In the genomic region with DNA sequence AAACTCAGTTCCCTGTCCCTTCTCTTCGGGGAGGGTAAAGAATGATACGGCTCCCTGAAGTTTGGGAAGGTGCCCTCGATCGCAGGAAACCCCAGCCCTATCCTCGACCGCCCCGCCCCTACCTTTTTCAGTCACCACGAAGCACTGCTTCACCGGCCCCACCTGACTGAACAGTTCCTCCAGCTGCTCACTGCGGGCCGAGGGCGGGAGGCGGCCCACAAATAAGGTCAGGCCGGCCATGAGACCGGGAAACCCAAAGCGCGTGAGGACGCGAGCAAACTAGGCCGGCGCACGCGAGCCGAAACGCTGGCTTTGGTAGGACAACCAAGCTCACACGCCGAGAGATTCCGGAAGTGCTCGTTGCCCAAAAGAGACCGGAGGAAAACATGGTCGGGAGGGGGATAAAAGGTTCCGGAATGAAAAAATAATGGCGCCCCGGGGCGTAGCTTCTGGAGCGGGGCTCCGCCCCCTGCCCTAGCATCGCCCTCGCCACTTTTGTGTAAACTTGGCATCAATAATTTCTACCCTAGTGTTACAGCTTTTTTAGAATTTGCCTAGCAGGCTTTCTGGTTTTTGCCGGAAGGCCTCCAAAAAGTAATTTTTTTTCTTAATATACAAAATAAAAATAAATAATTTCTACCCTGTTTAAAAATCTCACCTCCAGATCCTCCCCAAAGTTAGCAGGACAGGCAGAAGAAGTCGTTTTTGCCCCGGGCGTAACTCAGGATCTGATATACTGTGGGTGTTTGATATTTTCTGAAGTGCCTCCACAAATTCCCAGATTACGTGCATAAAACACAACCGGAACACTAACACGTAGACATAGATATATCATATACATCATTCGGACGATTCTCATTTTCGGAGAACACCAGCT, we compare ENCODE assay signal across 1 cellular context.
A peak's percentile ranks its signal among the peaks of the same experiment; 100 is the strongest.
TF ChIP-seq lines count a peak whose summit lies in the region.

A gene with protein sequence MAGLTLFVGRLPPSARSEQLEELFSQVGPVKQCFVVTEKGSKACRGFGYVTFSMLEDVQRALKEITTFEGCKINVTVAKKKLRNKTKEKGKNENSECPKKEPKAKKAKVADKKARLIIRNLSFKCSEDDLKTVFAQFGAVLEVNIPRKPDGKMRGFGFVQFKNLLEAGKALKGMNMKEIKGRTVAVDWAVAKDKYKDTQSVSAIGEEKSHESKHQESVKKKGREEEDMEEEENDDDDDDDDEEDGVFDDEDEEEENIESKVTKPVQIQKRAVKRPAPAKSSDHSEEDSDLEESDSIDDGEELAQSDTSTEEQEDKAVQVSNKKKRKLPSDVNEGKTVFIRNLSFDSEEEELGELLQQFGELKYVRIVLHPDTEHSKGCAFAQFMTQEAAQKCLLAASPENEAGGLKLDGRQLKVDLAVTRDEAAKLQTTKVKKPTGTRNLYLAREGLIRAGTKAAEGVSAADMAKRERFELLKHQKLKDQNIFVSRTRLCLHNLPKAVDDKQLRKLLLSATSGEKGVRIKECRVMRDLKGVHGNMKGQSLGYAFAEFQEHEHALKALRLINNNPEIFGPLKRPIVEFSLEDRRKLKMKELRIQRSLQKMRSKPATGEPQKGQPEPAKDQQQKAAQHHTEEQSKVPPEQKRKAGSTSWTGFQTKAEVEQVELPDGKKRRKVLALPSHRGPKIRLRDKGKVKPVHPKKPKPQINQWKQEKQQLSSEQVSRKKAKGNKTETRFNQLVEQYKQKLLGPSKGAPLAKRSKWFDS (minus strand): TSS at position 355 of the 877 bp plus-strand sequence. CDS start 115 bp downstream, at position 240.

TF ChIP-seq in HepG2, 621 proteins besides CTCF, POLR2A, EP300 and RAD21 (continued from another document and continues in another):
- TF ChIP-seq ZC3H4 (CRISPR knock-in tag; IDR thresholded peaks at IDR 0.05; ENCODE audit: borderline replicate concordance) (peak; percentile 74; the same call in 1 of the 2 replicates), CEBPB (IDR thresholded peaks at IDR 0.05; ENCODE audit: borderline replicate concordance, low read depth, low read length) (no peak), TCF12 (IDR thresholded peaks at IDR 0.05) (no peak), TCF12 (CRISPR knock-in tag; IDR thresholded peaks at IDR 0.05) (no peak), PHF5A (CRISPR knock-in tag; IDR thresholded peaks at IDR 0.05; ENCODE audit: low read depth, unreplicated experiment) (peak; percentile 96), SIX4 (CRISPR knock-in tag; IDR thresholded peaks at IDR 0.05) (peak; percentile 87), ZNF605 (CRISPR knock-in tag; IDR thresholded peaks at IDR 0.05) (peak; percentile 99), ZNF329 (CRISPR knock-in tag; IDR thresholded peaks at IDR 0.05; ENCODE audit: low read depth) (peak; percentile 92), ZNF678 (CRISPR knock-in tag; IDR thresholded peaks at IDR 0.05) (peak; percentile 98; the same call in 1 of the 2 replicates), SRSF4 (IDR thresholded peaks at IDR 0.05; ENCODE audit: low read depth, low read length, poor library complexity, severe bottlenecking) (no peak), U2AF2 (IDR thresholded peaks at IDR 0.05; ENCODE audit: low read depth, low read length) (no peak), KDM5B (CRISPR knock-in tag; IDR thresholded peaks at IDR 0.05; ENCODE audit: borderline replicate concordance) (peak; percentile 99), EEA1 (CRISPR knock-in tag; IDR thresholded peaks at IDR 0.05; ENCODE audit: borderline replicate concordance) (peak; percentile 85; the same call in 1 of the 2 replicates), CREB1 (IDR thresholded peaks at IDR 0.05) (peak; percentile 41; the same call in 1 of the 2 replicates), CREB1 (CRISPR knock-in tag; IDR thresholded peaks at IDR 0.05) (peak; percentile 83), ZNF766 (CRISPR knock-in tag; IDR thresholded peaks at IDR 0.05; ENCODE audit: borderline replicate concordance) (peak; percentile 100), ATAD3A (CRISPR knock-in tag; IDR thresholded peaks at IDR 0.05) (peak; percentile 91; the same call in 1 of the 2 replicates), ZEB1 (IDR thresholded peaks at IDR 0.05; ENCODE audit: insufficient replicate concordance, low read depth) (no peak), ZNF282 (IDR thresholded peaks at IDR 0.05; ENCODE audit: partially characterized antibody) (no peak), RNF2 (conservative IDR thresholded peaks at IDR 0.05; ENCODE audit: low read depth) (peak; percentile 99), SP2 (CRISPR knock-in tag; IDR thresholded peaks at IDR 0.05) (peak; percentile 52; the same call in 1 of the 2 replicates), ZNF660 (CRISPR knock-in tag; IDR thresholded peaks at IDR 0.05; ENCODE audit: borderline replicate concordance, low read depth) (no peak), FOSL2 (CRISPR knock-in tag; IDR thresholded peaks at IDR 0.05) (peak; percentile 80), TBX2 (CRISPR knock-in tag; IDR thresholded peaks at IDR 0.05; ENCODE audit: borderline replicate concordance) (peak; percentile 97), PRPF4 (IDR thresholded peaks at IDR 0.05; ENCODE audit: low read depth, low read length, poor library complexity, severe bottlenecking) (no peak), ZNF670 (CRISPR knock-in tag; IDR thresholded peaks at IDR 0.05; ENCODE audit: borderline replicate concordance) (peak; percentile 100), MXD4 (CRISPR knock-in tag; IDR thresholded peaks at IDR 0.05) (peak; percentile 99), ZNF589 (CRISPR knock-in tag; conservative IDR thresholded peaks at IDR 0.05) (peak; percentile 99), DPF2 (CRISPR knock-in tag; IDR thresholded peaks at IDR 0.05; ENCODE audit: borderline replicate concordance, low read depth) (no peak), THYN1 (CRISPR knock-in tag; IDR thresholded peaks at IDR 0.05; ENCODE audit: borderline replicate concordance, low read depth) (peak; percentile 99; the same call in 1 of the 2 replicates)
- TF ChIP-seq, protein P1, sequence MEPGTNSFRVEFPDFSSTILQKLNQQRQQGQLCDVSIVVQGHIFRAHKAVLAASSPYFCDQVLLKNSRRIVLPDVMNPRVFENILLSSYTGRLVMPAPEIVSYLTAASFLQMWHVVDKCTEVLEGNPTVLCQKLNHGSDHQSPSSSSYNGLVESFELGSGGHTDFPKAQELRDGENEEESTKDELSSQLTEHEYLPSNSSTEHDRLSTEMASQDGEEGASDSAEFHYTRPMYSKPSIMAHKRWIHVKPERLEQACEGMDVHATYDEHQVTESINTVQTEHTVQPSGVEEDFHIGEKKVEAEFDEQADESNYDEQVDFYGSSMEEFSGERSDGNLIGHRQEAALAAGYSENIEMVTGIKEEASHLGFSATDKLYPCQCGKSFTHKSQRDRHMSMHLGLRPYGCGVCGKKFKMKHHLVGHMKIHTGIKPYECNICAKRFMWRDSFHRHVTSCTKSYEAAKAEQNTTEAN (CRISPR knock-in tag; conservative IDR thresholded peaks at IDR 0.05): peak; percentile 96
- TF ChIP-seq, protein P2, sequence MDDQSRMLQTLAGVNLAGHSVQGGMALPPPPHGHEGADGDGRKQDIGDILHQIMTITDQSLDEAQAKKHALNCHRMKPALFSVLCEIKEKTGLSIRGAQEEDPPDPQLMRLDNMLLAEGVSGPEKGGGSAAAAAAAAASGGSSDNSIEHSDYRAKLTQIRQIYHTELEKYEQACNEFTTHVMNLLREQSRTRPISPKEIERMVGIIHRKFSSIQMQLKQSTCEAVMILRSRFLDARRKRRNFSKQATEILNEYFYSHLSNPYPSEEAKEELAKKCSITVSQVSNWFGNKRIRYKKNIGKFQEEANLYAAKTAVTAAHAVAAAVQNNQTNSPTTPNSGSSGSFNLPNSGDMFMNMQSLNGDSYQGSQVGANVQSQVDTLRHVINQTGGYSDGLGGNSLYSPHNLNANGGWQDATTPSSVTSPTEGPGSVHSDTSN (CRISPR knock-in tag; IDR thresholded peaks at IDR 0.05; ENCODE audit: borderline replicate concordance): peak; percentile 80; the same call in 1 of the 2 replicates
- TF ChIP-seq, protein P3, sequence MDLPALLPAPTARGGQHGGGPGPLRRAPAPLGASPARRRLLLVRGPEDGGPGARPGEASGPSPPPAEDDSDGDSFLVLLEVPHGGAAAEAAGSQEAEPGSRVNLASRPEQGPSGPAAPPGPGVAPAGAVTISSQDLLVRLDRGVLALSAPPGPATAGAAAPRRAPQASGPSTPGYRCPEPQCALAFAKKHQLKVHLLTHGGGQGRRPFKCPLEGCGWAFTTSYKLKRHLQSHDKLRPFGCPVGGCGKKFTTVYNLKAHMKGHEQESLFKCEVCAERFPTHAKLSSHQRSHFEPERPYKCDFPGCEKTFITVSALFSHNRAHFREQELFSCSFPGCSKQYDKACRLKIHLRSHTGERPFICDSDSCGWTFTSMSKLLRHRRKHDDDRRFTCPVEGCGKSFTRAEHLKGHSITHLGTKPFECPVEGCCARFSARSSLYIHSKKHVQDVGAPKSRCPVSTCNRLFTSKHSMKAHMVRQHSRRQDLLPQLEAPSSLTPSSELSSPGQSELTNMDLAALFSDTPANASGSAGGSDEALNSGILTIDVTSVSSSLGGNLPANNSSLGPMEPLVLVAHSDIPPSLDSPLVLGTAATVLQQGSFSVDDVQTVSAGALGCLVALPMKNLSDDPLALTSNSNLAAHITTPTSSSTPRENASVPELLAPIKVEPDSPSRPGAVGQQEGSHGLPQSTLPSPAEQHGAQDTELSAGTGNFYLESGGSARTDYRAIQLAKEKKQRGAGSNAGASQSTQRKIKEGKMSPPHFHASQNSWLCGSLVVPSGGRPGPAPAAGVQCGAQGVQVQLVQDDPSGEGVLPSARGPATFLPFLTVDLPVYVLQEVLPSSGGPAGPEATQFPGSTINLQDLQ (CRISPR knock-in tag; IDR thresholded peaks at IDR 0.05): peak; percentile 87
- TF ChIP-seq, protein P4, sequence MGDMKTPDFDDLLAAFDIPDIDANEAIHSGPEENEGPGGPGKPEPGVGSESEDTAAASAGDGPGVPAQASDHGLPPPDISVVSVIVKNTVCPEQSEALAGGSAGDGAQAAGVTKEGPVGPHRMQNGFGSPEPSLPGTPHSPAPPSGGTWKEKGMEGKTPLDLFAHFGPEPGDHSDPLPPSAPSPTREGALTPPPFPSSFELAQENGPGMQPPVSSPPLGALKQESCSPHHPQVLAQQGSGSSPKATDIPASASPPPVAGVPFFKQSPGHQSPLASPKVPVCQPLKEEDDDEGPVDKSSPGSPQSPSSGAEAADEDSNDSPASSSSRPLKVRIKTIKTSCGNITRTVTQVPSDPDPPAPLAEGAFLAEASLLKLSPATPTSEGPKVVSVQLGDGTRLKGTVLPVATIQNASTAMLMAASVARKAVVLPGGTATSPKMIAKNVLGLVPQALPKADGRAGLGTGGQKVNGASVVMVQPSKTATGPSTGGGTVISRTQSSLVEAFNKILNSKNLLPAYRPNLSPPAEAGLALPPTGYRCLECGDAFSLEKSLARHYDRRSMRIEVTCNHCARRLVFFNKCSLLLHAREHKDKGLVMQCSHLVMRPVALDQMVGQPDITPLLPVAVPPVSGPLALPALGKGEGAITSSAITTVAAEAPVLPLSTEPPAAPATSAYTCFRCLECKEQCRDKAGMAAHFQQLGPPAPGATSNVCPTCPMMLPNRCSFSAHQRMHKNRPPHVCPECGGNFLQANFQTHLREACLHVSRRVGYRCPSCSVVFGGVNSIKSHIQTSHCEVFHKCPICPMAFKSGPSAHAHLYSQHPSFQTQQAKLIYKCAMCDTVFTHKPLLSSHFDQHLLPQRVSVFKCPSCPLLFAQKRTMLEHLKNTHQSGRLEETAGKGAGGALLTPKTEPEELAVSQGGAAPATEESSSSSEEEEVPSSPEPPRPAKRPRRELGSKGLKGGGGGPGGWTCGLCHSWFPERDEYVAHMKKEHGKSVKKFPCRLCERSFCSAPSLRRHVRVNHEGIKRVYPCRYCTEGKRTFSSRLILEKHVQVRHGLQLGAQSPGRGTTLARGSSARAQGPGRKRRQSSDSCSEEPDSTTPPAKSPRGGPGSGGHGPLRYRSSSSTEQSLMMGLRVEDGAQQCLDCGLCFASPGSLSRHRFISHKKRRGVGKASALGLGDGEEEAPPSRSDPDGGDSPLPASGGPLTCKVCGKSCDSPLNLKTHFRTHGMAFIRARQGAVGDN (CRISPR knock-in tag; IDR thresholded peaks at IDR 0.05): peak; percentile 99
- TF ChIP-seq, protein P5, sequence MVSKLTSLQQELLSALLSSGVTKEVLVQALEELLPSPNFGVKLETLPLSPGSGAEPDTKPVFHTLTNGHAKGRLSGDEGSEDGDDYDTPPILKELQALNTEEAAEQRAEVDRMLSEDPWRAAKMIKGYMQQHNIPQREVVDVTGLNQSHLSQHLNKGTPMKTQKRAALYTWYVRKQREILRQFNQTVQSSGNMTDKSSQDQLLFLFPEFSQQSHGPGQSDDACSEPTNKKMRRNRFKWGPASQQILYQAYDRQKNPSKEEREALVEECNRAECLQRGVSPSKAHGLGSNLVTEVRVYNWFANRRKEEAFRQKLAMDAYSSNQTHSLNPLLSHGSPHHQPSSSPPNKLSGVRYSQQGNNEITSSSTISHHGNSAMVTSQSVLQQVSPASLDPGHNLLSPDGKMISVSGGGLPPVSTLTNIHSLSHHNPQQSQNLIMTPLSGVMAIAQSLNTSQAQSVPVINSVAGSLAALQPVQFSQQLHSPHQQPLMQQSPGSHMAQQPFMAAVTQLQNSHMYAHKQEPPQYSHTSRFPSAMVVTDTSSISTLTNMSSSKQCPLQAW (CRISPR knock-in tag; IDR thresholded peaks at IDR 0.05): peak; percentile 93
- TF ChIP-seq, protein P6, sequence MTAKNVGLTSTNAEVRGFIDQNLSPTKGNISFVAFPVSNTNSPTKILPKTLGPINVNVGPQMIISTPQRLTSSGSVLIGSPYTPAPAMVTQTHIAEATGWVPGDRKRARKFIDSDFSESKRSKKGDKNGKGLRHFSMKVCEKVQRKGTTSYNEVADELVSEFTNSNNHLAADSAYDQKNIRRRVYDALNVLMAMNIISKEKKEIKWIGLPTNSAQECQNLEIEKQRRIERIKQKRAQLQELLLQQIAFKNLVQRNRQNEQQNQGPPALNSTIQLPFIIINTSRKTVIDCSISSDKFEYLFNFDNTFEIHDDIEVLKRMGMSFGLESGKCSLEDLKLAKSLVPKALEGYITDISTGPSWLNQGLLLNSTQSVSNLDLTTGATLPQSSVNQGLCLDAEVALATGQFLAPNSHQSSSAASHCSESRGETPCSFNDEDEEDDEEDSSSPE (CRISPR knock-in tag; IDR thresholded peaks at IDR 0.05): peak; percentile 98
- TF ChIP-seq, protein P7, sequence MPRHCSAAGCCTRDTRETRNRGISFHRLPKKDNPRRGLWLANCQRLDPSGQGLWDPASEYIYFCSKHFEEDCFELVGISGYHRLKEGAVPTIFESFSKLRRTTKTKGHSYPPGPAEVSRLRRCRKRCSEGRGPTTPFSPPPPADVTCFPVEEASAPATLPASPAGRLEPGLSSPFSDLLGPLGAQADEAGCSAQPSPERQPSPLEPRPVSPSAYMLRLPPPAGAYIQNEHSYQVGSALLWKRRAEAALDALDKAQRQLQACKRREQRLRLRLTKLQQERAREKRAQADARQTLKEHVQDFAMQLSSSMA (CRISPR knock-in tag; IDR thresholded peaks at IDR 0.05): peak; percentile 99
- TF ChIP-seq, protein P8, sequence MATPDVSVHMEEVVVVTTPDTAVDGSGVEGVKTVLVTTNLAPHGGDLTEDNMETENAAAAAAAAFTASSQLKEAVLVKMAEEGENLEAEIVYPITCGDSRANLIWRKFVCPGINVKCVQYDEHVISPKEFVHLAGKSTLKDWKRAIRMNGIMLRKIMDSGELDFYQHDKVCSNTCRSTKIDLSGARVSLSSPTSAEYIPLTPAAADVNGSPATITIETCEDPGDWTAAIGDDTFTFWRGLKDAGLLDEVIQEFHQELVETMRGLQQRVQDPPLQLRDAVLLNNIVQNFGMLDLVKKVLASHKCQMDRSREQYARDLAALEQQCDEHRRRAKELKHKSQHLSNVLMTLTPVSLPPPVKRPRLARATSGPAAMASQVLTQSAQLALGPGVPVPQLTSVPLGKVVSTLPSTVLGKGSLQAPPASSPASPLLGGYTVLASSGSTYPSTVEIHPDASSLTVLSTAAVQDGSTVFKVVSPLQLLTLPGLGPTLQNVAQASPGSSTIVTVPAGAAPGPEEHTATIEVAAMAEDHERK (CRISPR knock-in tag; IDR thresholded peaks at IDR 0.05; ENCODE audit: low read depth): peak; percentile 63; the same call in 1 of the 2 replicates
